ENCODE assay signal across 10 cellular contexts in the genomic region with DNA sequence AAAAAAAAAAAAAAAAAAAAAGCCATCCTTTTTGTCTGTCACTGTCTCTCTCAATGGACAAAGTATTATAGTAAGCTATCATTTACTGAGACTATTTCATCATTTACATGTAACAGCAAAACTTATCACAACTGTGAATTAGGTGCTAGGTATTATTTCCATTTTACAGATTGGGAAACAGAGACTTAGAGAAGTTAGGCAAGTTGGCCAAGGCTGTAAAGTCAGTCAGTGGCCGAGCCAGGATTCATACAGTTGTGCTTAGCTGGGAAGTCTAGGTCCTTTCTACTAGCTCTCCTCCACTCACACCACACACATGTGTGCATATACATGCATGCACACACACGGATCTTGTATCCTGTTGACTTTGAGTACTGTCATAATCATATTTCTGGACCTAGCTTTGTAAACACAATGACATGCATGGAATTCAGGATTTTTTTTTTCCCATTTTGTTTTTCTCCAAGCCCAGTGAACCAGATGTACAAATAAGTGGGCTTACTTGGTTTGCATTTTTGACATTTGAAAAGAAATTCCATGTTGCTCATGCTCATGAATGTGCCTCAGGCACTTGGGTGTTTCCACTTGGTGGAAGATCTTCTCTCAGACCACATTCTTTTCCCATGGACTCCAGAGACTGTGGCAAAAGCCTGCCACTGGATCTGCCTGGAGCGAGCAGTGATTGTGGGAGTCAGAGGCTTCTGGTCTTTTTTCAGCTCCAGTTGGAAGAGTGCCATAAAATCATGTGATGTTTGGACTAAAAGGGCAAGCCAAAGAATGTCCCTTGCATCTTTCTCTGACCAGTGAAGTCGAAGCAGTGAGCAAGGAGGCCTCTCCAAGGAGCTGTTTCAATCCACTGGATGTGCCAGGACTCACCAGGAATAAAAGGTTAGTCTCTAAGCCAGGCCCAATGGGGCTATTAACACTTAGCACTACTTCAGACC.
DNase-seq lines count a peak whose midpoint lies in the region; TF ChIP-seq lines count a peak whose summit lies in the region.
"Had no signal": no experiment of that assay in that cellular context is flagged by ENCODE, and none has a peak within 500 bp of the region (broad histone marks: within the 10 kb centered on the region; RNA-seq: fewer than 3 reads in every experiment).

No MANE protein-coding gene starts in this region.

- intact Hi-C loops in spleen (cut with DNase I; ENCODE audit: low total_unique reads), result no loop called here

- peaks cover 0 to 42% of the 10 kb centered on the region in 2 donors for H3K27me3 Mint-ChIP-seq in CD8-positive, alpha-beta memory T cell

- WGBS in hepatocyte (ENCODE audit: low lambda C conversion rate, missing lambda C conversion rate), result 55% methylated on average over 4 of the region's 4 CpGs
- 66 to 78% (median 69%) methylated on average over 4 of the region's 4 CpGs for WGBS in spleen, 5 donors

- no peak overlapping the region for H3K27ac Mint-ChIP-seq in CD8-positive, alpha-beta memory T cell

- no peak overlapping the region for H3K4me2 ChIP-seq in hepatocyte

- H3K36me3 ChIP-seq in brain microvascular endothelial cell (replicated peaks) (no peaks in the 10 kb centered on the region), hepatocyte (replicated peaks; ENCODE audit: insufficient read depth, low read depth) (no peaks in the 10 kb centered on the region), spleen (no peaks in the 10 kb centered on the region)
- no peaks in the 10 kb centered on the region for H3K36me3 ChIP-seq in CD8-positive, alpha-beta memory T cell (ENCODE audit: insufficient read depth, low read length)

- no peaks in the 10 kb centered on the region for H3K4me1 Mint-ChIP-seq in CD8-positive, alpha-beta memory T cell
- H3K4me1 Mint-ChIP-seq: central memory CD8-positive, alpha-beta T cell had no signal

- H3K4me3 Mint-ChIP-seq in CD8-positive, alpha-beta memory T cell, result no peak overlapping the region
- H3K4me3 Mint-ChIP-seq: central memory CD8-positive, alpha-beta T cell had no signal

- H4K20me1 ChIP-seq in hepatocyte (ENCODE audit: insufficient read depth, poor library complexity, severe bottlenecking), result no peaks in the 10 kb centered on the region

- no peaks in the 10 kb centered on the region for H3K9me2 ChIP-seq in hepatocyte (replicated peaks; ENCODE audit: insufficient read depth)

- DNase-seq in HFF-Myc (ENCODE audit: extremely low read depth, low read depth) (peak; percentile 53), brain microvascular endothelial cell (peak; percentile 83), hepatocyte (ENCODE audit: low spot score) (peak; percentile 80), spleen (no peak), GOT3 (lab: John Stamatoyannopoulos, UW) (no peak), HUDEP-2 (lab: John Stamatoyannopoulos, UW; ENCODE audit: unreplicated experiment in 76 of 76) (no peak), NCI-H1092 treated with DMSO at 0.1 percent for 48 hours (lab: John Stamatoyannopoulos, UW) (no peak)
- DNase-seq in CD8-positive, alpha-beta memory T cell, result no peak
- DNase-seq: NCI-H1436 treated with DMSO at 0.1 percent for 48 hours had no signal

- no peaks in the 10 kb centered on the region for H3K9me3 Mint-ChIP-seq in CD8-positive, alpha-beta memory T cell
- H3K9me3 Mint-ChIP-seq: central memory CD8-positive, alpha-beta T cell had no signal

- H3K9me3 ChIP-seq in hepatocyte (ENCODE audit: low read depth) (no peaks in the 10 kb centered on the region), spleen (no peaks in the 10 kb centered on the region)
- H3K9me3 ChIP-seq in CD8-positive, alpha-beta memory T cell (ENCODE audit: low read length), result no peaks in the 10 kb centered on the region

- no peaks in the 10 kb centered on the region for H3K27me3 ChIP-seq in brain microvascular endothelial cell (replicated peaks)
- H3K27me3 ChIP-seq in hepatocyte, result no peaks in the 10 kb centered on the region
- H3K27me3 ChIP-seq in spleen (replicated peaks in 1 of 7), result peaks cover 0 to 9% (median 0%) of the 10 kb centered on the region in 7 donors
- H3K27me3 ChIP-seq in CD8-positive, alpha-beta memory T cell (ENCODE audit: insufficient read depth, low read length, poor library complexity, severe bottlenecking), result no peaks in the 10 kb centered on the region

- in situ Hi-C loops in brain microvascular endothelial cell (cut with HindIII; ENCODE audit: low pct_ligation_motif_present, low sequenced_read_pairs), result no loop called here

- H3K4me3 ChIP-seq in HFF-Myc (replicated peaks; ENCODE audit: low read depth, low read length), result no peak overlapping the region
- no peak overlapping the region for H3K4me3 ChIP-seq in brain microvascular endothelial cell (ENCODE audit: low read depth, low read length)
- no peak overlapping the region for H3K4me3 ChIP-seq in hepatocyte
- H3K4me3 ChIP-seq in spleen, result no peak overlapping the region
- no peak overlapping the region for H3K4me3 ChIP-seq in CD8-positive, alpha-beta memory T cell (ENCODE audit: low read length)

- no peak overlapping the region for H2AFZ ChIP-seq in hepatocyte

- CTCF ChIA-PET in CD8-positive, alpha-beta memory T cell (lab: Charles Lee), result interaction anchor here (1.3 kb wide), 1 partner anchor 12 kb away, joined by 4 read pairs; no protein-coding TSS in a partner anchor

- no peak for TF ChIP-seq POLR2A in spleen (IDR thresholded peaks at IDR 0.05)

- H3K27ac ChIP-seq in brain microvascular endothelial cell (peak overlapping the region; percentile 6), hepatocyte (peak overlapping the region; percentile 50), spleen (peak overlapping the region in 5 of 8 donors; percentile 15 to 58 (median 36))
- H3K27ac ChIP-seq in CD8-positive, alpha-beta memory T cell (ENCODE audit: low read depth, low read length), result no peak overlapping the region

- H3K4me1 ChIP-seq in hepatocyte (ENCODE audit: insufficient read depth) (peaks cover 3% of the 10 kb centered on the region), spleen (no peaks in the 10 kb centered on the region)
- no peaks in the 10 kb centered on the region for H3K4me1 ChIP-seq in CD8-positive, alpha-beta memory T cell (ENCODE audit: insufficient read depth, low read length)

- TF ChIP-seq CTCF in HFF-Myc (IDR thresholded peaks at IDR 0.05; ENCODE audit: low read depth, low read length, missing control alignments), result no peak
- TF ChIP-seq CTCF in brain microvascular endothelial cell (IDR thresholded peaks at IDR 0.05; ENCODE audit: low read depth, low read length, missing control alignments), result no peak
- TF ChIP-seq CTCF in hepatocyte (IDR thresholded peaks at IDR 0.05; ENCODE audit: poor library complexity), result no peak
- no peak for TF ChIP-seq CTCF in spleen (IDR thresholded peaks at IDR 0.05 in 8 of 11, conservative IDR thresholded peaks at IDR 0.05 in 3 of 11)

- H3K36me3 Mint-ChIP-seq in CD8-positive, alpha-beta memory T cell, result no peaks in the 10 kb centered on the region

- POLR2A ChIA-PET in CD8-positive, alpha-beta memory T cell (lab: Charles Lee), result no interaction called here

- H3K79me2 ChIP-seq in hepatocyte, result no peaks in the 10 kb centered on the region

Comparison
In these comparisons a context has a peak if more than half of its experiments do, and no peak if none do; other contexts are left out.
1. DNase-seq: peak in HFF-Myc (single experiment), brain microvascular endothelial cell (single experiment) and hepatocyte (single experiment); none in spleen (single experiment), GOT3 (single experiment), HUDEP-2 (0 of 76), NCI-H1092 treated with DMSO at 0.1 percent for 48 hours (single experiment) and CD8-positive, alpha-beta memory T cell (0 of 5).